ENCODE assay signal across 26 cellular contexts in the genomic region with DNA sequence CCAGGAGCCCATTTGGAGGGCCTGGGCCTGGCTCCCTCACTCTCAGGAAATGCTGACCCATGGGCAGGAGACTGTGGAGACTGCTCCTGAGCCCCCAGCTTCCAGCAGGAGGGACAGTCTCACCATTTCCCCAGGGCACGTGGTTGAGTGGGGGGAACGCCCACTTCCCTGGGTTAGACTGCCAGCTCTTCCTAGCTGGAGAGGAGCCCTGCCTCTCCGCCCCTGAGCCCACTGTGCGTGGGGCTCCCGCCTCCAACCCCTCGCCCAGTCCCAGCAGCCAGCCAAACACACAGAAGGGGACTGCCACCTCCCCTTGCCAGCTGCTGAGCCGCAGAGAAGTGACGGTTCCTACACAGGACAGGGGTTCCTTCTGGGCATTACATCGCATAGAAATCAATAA.
"Had no signal": no experiment of that assay in that cellular context is flagged by ENCODE, and none has a peak within 500 bp of the region (broad histone marks: within the 10 kb centered on the region; RNA-seq: fewer than 3 reads in every experiment).

No MANE protein-coding gene starts in this region.

- H3K36me3 Mint-ChIP-seq: WTC11 had no signal

- H3K27me3 Mint-ChIP-seq: activated CD4-positive, alpha-beta memory T cell treated with anti-CD3 and anti-CD28 coated beads, Interleukin-2, amount 10 ng/mL, durations not matched to agents 7 days and 5 days; activated CD4-positive, alpha-beta T cell treated with anti-CD3 and anti-CD28 coated beads, Interleukin-2, amount 10 ng/mL, durations not matched to agents 7 days and 5 days; activated naive CD8-positive, alpha-beta T cell; activated T-helper 17 cell treated with anti-CD3 and anti-CD28 coated beads, Interleukin-2, amount 50 U/mL, for 72 hours had no signal

- H3K4me3 Mint-ChIP-seq: activated CD4-positive, alpha-beta memory T cell treated with anti-CD3 and anti-CD28 coated beads, Interleukin-2, amount 10 ng/mL, durations not matched to agents 7 days and 5 days; activated CD4-positive, alpha-beta T cell treated with anti-CD3 and anti-CD28 coated beads, Interleukin-2, amount 10 ng/mL, durations not matched to agents 7 days and 5 days; activated naive CD8-positive, alpha-beta T cell; activated T-cell treated with anti-CD3 and anti-CD28 coated beads, Interleukin-2, amount 50 U/mL, for 4 hours; activated T-helper 17 cell treated with anti-CD3 and anti-CD28 coated beads, Interleukin-2, amount 50 U/mL, for 72 hours; endodermal cell; WTC11 had no signal

- H3K9me3 ChIP-seq: esophagus muscularis mucosa, gastrocnemius medialis, heart right ventricle had no signal

- H3K79me2 ChIP-seq: hepatocyte had no signal

- H3K27ac ChIP-seq: esophagus muscularis mucosa, foreskin keratinocyte, gastrocnemius medialis, heart right ventricle, hepatocyte had no signal

- H3K9me3 Mint-ChIP-seq: activated CD4-positive, alpha-beta memory T cell treated with anti-CD3 and anti-CD28 coated beads, Interleukin-2, amount 10 ng/mL, durations not matched to agents 7 days and 5 days; activated CD4-positive, alpha-beta T cell treated with anti-CD3 and anti-CD28 coated beads, Interleukin-2, amount 10 ng/mL, durations not matched to agents 7 days and 5 days; activated T-cell treated with anti-CD3 and anti-CD28 coated beads, Interleukin-2, amount 50 U/mL, for 4 hours; activated T-helper 17 cell treated with anti-CD3 and anti-CD28 coated beads, Interleukin-2, amount 50 U/mL, for 72 hours; endodermal cell; WTC11 had no signal

- ATAC-seq: activated T-cell treated with anti-CD3 and anti-CD28 coated beads, Interleukin-2, amount 50 U/mL, for 4 hours; activated T-helper 17 cell treated with anti-CD3 and anti-CD28 coated beads, Interleukin-2, amount 50 U/mL, for 72 hours; foreskin keratinocyte; gastrocnemius medialis; heart right ventricle; WTC11 had no signal

- H3K4me3 ChIP-seq: esophagus muscularis mucosa, gastrocnemius medialis, heart right ventricle, hepatocyte had no signal

- H3K27me3 ChIP-seq: esophagus muscularis mucosa, gastrocnemius medialis, heart right ventricle, hepatocyte had no signal

- H3K27ac Mint-ChIP-seq: activated CD4-positive, alpha-beta memory T cell treated with anti-CD3 and anti-CD28 coated beads, Interleukin-2, amount 10 ng/mL, durations not matched to agents 7 days and 5 days; activated CD4-positive, alpha-beta T cell treated with anti-CD3 and anti-CD28 coated beads, Interleukin-2, amount 10 ng/mL, durations not matched to agents 7 days and 5 days; activated naive CD8-positive, alpha-beta T cell; activated T-helper 17 cell treated with anti-CD3 and anti-CD28 coated beads, Interleukin-2, amount 50 U/mL, for 72 hours; WTC11 had no signal

- H3K4me1 Mint-ChIP-seq: activated CD4-positive, alpha-beta memory T cell treated with anti-CD3 and anti-CD28 coated beads, Interleukin-2, amount 10 ng/mL, durations not matched to agents 7 days and 5 days; activated T-helper 17 cell treated with anti-CD3 and anti-CD28 coated beads, Interleukin-2, amount 50 U/mL, for 72 hours; endodermal cell had no signal

- H3K36me3 ChIP-seq: gastrocnemius medialis, heart right ventricle had no signal

- H3K4me2 ChIP-seq: hepatocyte had no signal

- H2AFZ ChIP-seq: hepatocyte had no signal

- H3K4me1 ChIP-seq: esophagus muscularis mucosa, foreskin keratinocyte, gastrocnemius medialis, heart right ventricle had no signal

- DNase-seq: activated CD4-positive, alpha-beta memory T cell treated with anti-CD3 and anti-CD28 coated beads, Interleukin-2, amount 10 ng/mL, durations not matched to agents 7 days and 5 days; activated CD4-positive, alpha-beta T cell treated with anti-CD3 and anti-CD28 coated beads for 1 hour; activated CD4-positive, alpha-beta T cell treated with anti-CD3 and anti-CD28 coated beads for 4 hours; activated CD4-positive, alpha-beta T cell treated with anti-CD3 and anti-CD28 coated beads, Interleukin-2, amount 10 ng/mL, durations not matched to agents 7 days and 5 days; activated CD4-positive, alpha-beta T cell treated with anti-CD3 and anti-CD28 coated beads, Interleukin-2, amount 50 U/mL, for 4 hours; activated CD8-positive, alpha-beta memory T cell treated with anti-CD3 and anti-CD28 coated beads for 24 hours; activated effector memory CD4-positive, alpha-beta T cell treated with Interleukin-2 at 50 U/mL for 16 hours; activated gamma-delta T cell treated with Interleukin-2 at 50 U/mL for 16 hours; activated naive CD4-positive, alpha-beta T cell treated with anti-CD3 and anti-CD28 coated beads, Interleukin-2, amount 50 U/mL, for 16 hours; activated naive CD4-positive, alpha-beta T cell treated with Interleukin-2 at 50 U/mL for 16 hours; activated T-cell treated with anti-CD3 and anti-CD28 coated beads, Interleukin-2, amount 50 U/mL, for 4 hours; amniotic stem cell; anterior cingulate cortex; caudate nucleus; effector CD8-positive, alpha-beta T cell; endodermal cell; erythroblast; foreskin keratinocyte; gastrocnemius medialis; heart right ventricle; T-helper 2 cell had no signal
